In genomic region chr6:159594106-159594749, GRCh38 we compare ENCODE assay signal across 12 cellular contexts.
A peak's percentile ranks its signal among the peaks of the same experiment; 100 is the strongest.
DNase-seq lines count a peak whose midpoint lies in the region; ATAC-seq and TF ChIP-seq lines count a peak whose summit lies in the region.
"Had no signal": no experiment of that assay in that cellular context is flagged by ENCODE, and none has a peak within 500 bp of the region (broad histone marks: within the 10 kb centered on the region; RNA-seq: fewer than 3 reads in every experiment).

No MANE protein-coding gene starts in this region.

- H3K9ac ChIP-seq in HCT116 (ENCODE audit: low read length): peak overlapping the region; percentile 27; the same call in 1 of the 2 replicates
- H3K9ac ChIP-seq in skeletal muscle satellite cell (ENCODE audit: low read depth, low read length): peak overlapping the region; percentile 54

- peak overlapping the region; percentile 71 for H2AFZ ChIP-seq in HCT116 (ENCODE audit: low read depth, low read length, poor library complexity, severe bottlenecking)

- H3K4me3 ChIP-seq in HCT116 (replicated peaks in 1 of 2; ENCODE audit: low read depth in 1 of 2, low read length in 2 of 2) (peak overlapping the region in 1 of 2 experiments; percentile 11; a peak in 2 of 4 replicates), SJSA1 (no peak overlapping the region), skeletal muscle satellite cell (ENCODE audit: low read length) (peak overlapping the region; percentile 58)

- H3K9me2 ChIP-seq in HCT116 (ENCODE audit: insufficient read depth): no peaks in the 10 kb centered on the region

- CTCF ChIA-PET in HCT116 (lab: Charles Lee): interaction anchor here (0.7 to 2.8 kb wide), 2 partner anchors 39 to 377 kb away, joined by 3 to 13 read pairs; no protein-coding TSS in a partner anchor

- H3K36me3 ChIP-seq in HCT116 (ENCODE audit: control insufficient read depth in 1 of 2, insufficient read depth in 2 of 2, low read length in 2 of 2) (no peaks in the 10 kb centered on the region), SJSA1 (no peaks in the 10 kb centered on the region), skeletal muscle satellite cell (ENCODE audit: insufficient read depth, low read length) (no peaks in the 10 kb centered on the region)

- no peak for TF ChIP-seq RAD21 in HCT116 (IDR thresholded peaks at IDR 0.05; ENCODE audit: low read depth)

- BruUV-seq in HCT116 (replicated peaks; lab: Mats Ljungman, UMichigan): no TSS peak

- no peaks in the 10 kb centered on the region for H4K20me1 ChIP-seq in HCT116 (ENCODE audit: insufficient read depth)

- H3K27ac ChIP-seq in HCT116 (ENCODE audit: low read depth, low read length) (peak overlapping the region; percentile 65), SJSA1 (peak overlapping the region; percentile 81)

- RAD21 ChIA-PET in HCT116 (lab: Charles Lee; ENCODE audit: low non-redundant PET in 1 of 2, low total read pairs in 2 of 2, uncharacterized antibody in 2 of 2, unreplicated experiment in 2 of 2): no interaction called here

- peak overlapping the region; percentile 74 for H3K4me2 ChIP-seq in HCT116 (ENCODE audit: low read length)
- peak overlapping the region; percentile 81 for H3K4me2 ChIP-seq in skeletal muscle satellite cell (ENCODE audit: low read length)

- intact Hi-C loops in HCT116 (cut with micrococcal nuclease): no loop called here

- H3K27me3 ChIP-seq in HCT116 (ENCODE audit: insufficient read depth, low read length): no peaks in the 10 kb centered on the region
- H3K27me3 ChIP-seq in SJSA1 (replicated peaks): no peaks in the 10 kb centered on the region
- H3K27me3 ChIP-seq in skeletal muscle satellite cell (ENCODE audit: control insufficient read depth, insufficient read depth, low read length): no peaks in the 10 kb centered on the region

- H3K9me3 ChIP-seq in HCT116 (ENCODE audit: control insufficient read depth in 1 of 2, insufficient read depth in 1 of 2, low read depth in 1 of 2, low read length in 2 of 2) (no peaks in the 10 kb centered on the region), SJSA1 (replicated peaks) (no peaks in the 10 kb centered on the region), skeletal muscle satellite cell (replicated peaks; ENCODE audit: low read length) (no peaks in the 10 kb centered on the region)

- TF ChIP-seq POLR2A in HCT116 (IDR thresholded peaks at IDR 0.05; ENCODE audit: borderline replicate concordance, extremely low read depth, insufficient read depth, insufficient read length): no peak

- no peak for TF ChIP-seq CTCF in HCT116 (IDR thresholded peaks at IDR 0.05 in 2 of 3, conservative IDR thresholded peaks at IDR 0.05 in 1 of 3; ENCODE audit: borderline replicate concordance in 1 of 3, insufficient read depth in 1 of 3, low read depth in 2 of 3, low read length in 2 of 3)

- POLR2A ChIA-PET in HCT116 (lab: Charles Lee): interaction anchor here (1.2 kb wide), 1 partner anchor 196 kb away, joined by 3 read pairs; the partner anchor contains the start of genes MRPL18 and TCP1

- DNase-seq in HCT116 (ENCODE audit: low read depth, low spot score): peak; percentile 33
- peak; percentile 60 to 61 for DNase-seq in SJSA1 (ENCODE audit: low read depth in 1 of 2, low spot score in 2 of 2)
- peak; percentile 52 for DNase-seq in fibroblast of gingiva (ENCODE audit: low read depth)
- DNase-seq in GDM1 (lab: John Stamatoyannopoulos, UW): no peak
- DNase-seq in RPMI8226: no peak
- no peak for DNase-seq in NCI-H2196 (lab: John Stamatoyannopoulos, UW; ENCODE audit: unreplicated experiment)
- DNase-seq: activated naive CD8-positive, alpha-beta T cell treated with anti-CD3 and anti-CD28 coated beads, Interleukin-2, amount 10 ng/mL, durations not matched to agents 7 days and 5 days; DMS 273 treated with DMSO at 0.1 percent for 48 hours; NCI-H2107; SHP77; stimulated activated CD4-positive, alpha-beta T cell treated with anti-CD3 and anti-CD28 coated beads, Interleukin-2, amount 100 ng/mL, for 48 hours had no signal

- peak; percentile 64 for ATAC-seq in HCT116

- no peaks in the 10 kb centered on the region for H3K79me2 ChIP-seq in HCT116 (ENCODE audit: insufficient read depth, low read length)

- H3K4me1 ChIP-seq in HCT116 (ENCODE audit: control insufficient read depth in 1 of 2, insufficient read depth in 2 of 2, low read length in 2 of 2) (peaks cover 18 to 27% of the 10 kb centered on the region in 2 experiments), SJSA1 (replicated peaks) (peaks cover 31% of the 10 kb centered on the region), skeletal muscle satellite cell (ENCODE audit: control insufficient read depth, insufficient read depth, low read length) (peaks cover 25% of the 10 kb centered on the region)

TF ChIP-seq in HCT116, 20 proteins besides CTCF, POLR2A, EP300 and RAD21:
- TF ChIP-seq, protein P1, sequence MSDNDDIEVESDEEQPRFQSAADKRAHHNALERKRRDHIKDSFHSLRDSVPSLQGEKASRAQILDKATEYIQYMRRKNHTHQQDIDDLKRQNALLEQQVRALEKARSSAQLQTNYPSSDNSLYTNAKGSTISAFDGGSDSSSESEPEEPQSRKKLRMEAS (IDR thresholded peaks at IDR 0.05): 0 out of 2 replicates have a peak, but pooled peaks have one; percentile 26
- TF ChIP-seq TCF7L2 (IDR thresholded peaks at IDR 0.05; ENCODE audit: borderline replicate concordance, extremely low read depth, insufficient read depth, insufficient read length) (no peak), ATF3 (IDR thresholded peaks at IDR 0.05) (no peak), CEBPB (IDR thresholded peaks at IDR 0.05; ENCODE audit: low read depth) (peak; percentile 49), ZNF274 (IDR thresholded peaks at IDR 0.05; ENCODE audit: low read depth, low read length) (no peak), SP1 (IDR thresholded peaks at IDR 0.05; ENCODE audit: low read depth) (no peak), POLR2AphosphoS5 (IDR thresholded peaks at IDR 0.05; ENCODE audit: low read depth, low read length) (no peak)

Comparison
In these comparisons a context has a peak if more than half of its experiments do, and no peak if none do; other contexts are left out.
1. DNase-seq: peak in HCT116 (single experiment), SJSA1 (2 of 2) and fibroblast of gingiva (single experiment); none in GDM1 (single experiment), RPMI8226 (single experiment) and NCI-H2196 (single experiment).